18 cellular contexts compared by ENCODE assay signal in genomic region chr16:78390828-78391227, GRCh38.
A peak's percentile ranks its signal among the peaks of the same experiment; 100 is the strongest.
DNase-seq lines count a peak whose midpoint lies in the region; ATAC-seq and TF ChIP-seq lines count a peak whose summit lies in the region.
"Had no signal": no experiment of that assay in that cellular context is flagged by ENCODE, and none has a peak within 500 bp of the region (broad histone marks: within the 10 kb centered on the region; RNA-seq: fewer than 3 reads in every experiment).

No MANE protein-coding gene starts in this region.

- H3K27me3 Mint-ChIP-seq in endodermal cell (ENCODE audit: insufficient read depth), result no peaks in the 10 kb centered on the region
- H3K27me3 Mint-ChIP-seq: CD8-positive, alpha-beta memory T cell had no signal

- H3K4me1 ChIP-seq in endodermal cell (ENCODE audit: control insufficient read depth, insufficient read depth, low read length), result no peaks in the 10 kb centered on the region
- H3K4me1 ChIP-seq: BLaER1, Caco-2 had no signal

- no peaks in the 10 kb centered on the region for H3F3A ChIP-seq in neural cell (ENCODE audit: insufficient read depth, low read length, poor library complexity, severe bottlenecking)

- H3K27ac ChIP-seq in endodermal cell (ENCODE audit: low read depth, low read length) (no peak overlapping the region), neural cell (ENCODE audit: low read length) (peak overlapping the region; percentile 62)
- H3K27ac ChIP-seq: BLaER1, HL-60 had no signal

- peak; percentile 13 for TF ChIP-seq EP300 in neural cell (conservative IDR thresholded peaks at IDR 0.05; ENCODE audit: poor library complexity, severe bottlenecking)

- H3K27ac Mint-ChIP-seq in endodermal cell, result no peak overlapping the region
- H3K27ac Mint-ChIP-seq: CD8-positive, alpha-beta memory T cell; GM23338 had no signal

- DNase-seq in NCI-H510A treated with DMSO at 0.1 percent for 48 hours (lab: John Stamatoyannopoulos, UW) (peak; percentile 25), NCI-H510A (lab: John Stamatoyannopoulos, UW) (no peak), G401 (ENCODE audit: low spot score) (peak; percentile 64), endodermal cell (no peak), GM10266 (ENCODE audit: extremely low spot score) (no peak)
- DNase-seq: 8988T; AML-193; Caco-2; CD8-positive, alpha-beta memory T cell; DND-41; GF-D8; H7 had no signal

- H3K36me3 Mint-ChIP-seq in endodermal cell (ENCODE audit: low read depth), result peaks cover 31% of the 10 kb centered on the region

- H4K20me1 ChIP-seq in neural cell (ENCODE audit: insufficient read depth), result no peaks in the 10 kb centered on the region
- H4K20me1 ChIP-seq: BLaER1 had no signal

- no peak overlapping the region for H2AFZ ChIP-seq in neural cell (ENCODE audit: low read depth, low read length)
- H2AFZ ChIP-seq: GM23338 had no signal

- ATAC-seq in GM21447 (IDR thresholded peaks at IDR 0.05; ENCODE audit: unreplicated experiment) (no peak), GM18870 (IDR thresholded peaks at IDR 0.05; ENCODE audit: unreplicated experiment) (no peak)
- ATAC-seq: GM23338 had no signal

- H3K4me3 ChIP-seq in endodermal cell (ENCODE audit: low read length) (peak overlapping the region; percentile 13), neural cell (ENCODE audit: low read length) (peak overlapping the region; percentile 21)
- H3K4me3 ChIP-seq: BLaER1, GM23338 had no signal

- no peaks in the 10 kb centered on the region for H3K9me2 ChIP-seq in neural cell (ENCODE audit: insufficient read depth, low read length)

- no peaks in the 10 kb centered on the region for H3K4me1 Mint-ChIP-seq in endodermal cell
- H3K4me1 Mint-ChIP-seq: CD8-positive, alpha-beta memory T cell; GM23338 had no signal

- no peak overlapping the region for H3K4me2 ChIP-seq in neural cell (ENCODE audit: low read length)
- H3K4me2 ChIP-seq: BLaER1, GM23338 had no signal

- peak; percentile 17 for TF ChIP-seq RAD21 in neural cell (conservative IDR thresholded peaks at IDR 0.05)

- H3K36me3 ChIP-seq in endodermal cell (ENCODE audit: control insufficient read depth, insufficient read depth, low read length) (peaks cover 65% of the 10 kb centered on the region), neural cell (ENCODE audit: insufficient read depth, low read length) (no peaks in the 10 kb centered on the region)

- H3K9ac ChIP-seq in endodermal cell (ENCODE audit: extremely low read depth, low read length, poor library complexity, severe bottlenecking) (no peak overlapping the region), neural cell (ENCODE audit: low read length) (peak overlapping the region; percentile 4)
- H3K9ac ChIP-seq: BLaER1 had no signal

- WGBS in endodermal cell (ENCODE audit: insufficient coverage in 1 of 2, insufficient read length in 1 of 2), 2 experiments, result 94 to 100% methylated on average over 5 of the region's 5 CpGs

- no peaks in the 10 kb centered on the region for H3K79me2 ChIP-seq in neural cell (replicated peaks; ENCODE audit: insufficient read depth, low read length)

- peaks cover 50% of the 10 kb centered on the region for H3K9me3 ChIP-seq in endodermal cell (ENCODE audit: control insufficient read depth, low read length)
- peaks cover 3% of the 10 kb centered on the region for H3K9me3 ChIP-seq in neural cell (ENCODE audit: low read length)

- TF ChIP-seq CTCF in endodermal cell (conservative IDR thresholded peaks at IDR 0.05) (no peak), neural cell (IDR thresholded peaks at IDR 0.05; ENCODE audit: poor library complexity, severe bottlenecking) (no peak), GM10266 (IDR thresholded peaks at IDR 0.05; ENCODE audit: control insufficient read depth, insufficient read depth, low read depth, missing control alignments) (no peak)

- peaks cover 29% of the 10 kb centered on the region for H3K9me3 Mint-ChIP-seq in endodermal cell

- H3K27me3 ChIP-seq in endodermal cell (ENCODE audit: control insufficient read depth, insufficient read depth, low read length, poor library complexity, severe bottlenecking) (no peaks in the 10 kb centered on the region), neural cell (ENCODE audit: insufficient read depth, low read depth, low read length) (no peaks in the 10 kb centered on the region)
- H3K27me3 ChIP-seq: BLaER1 had no signal

- in situ Hi-C loops in G401 (cut with HindIII; ENCODE audit: low sequenced_read_pairs), result no loop called here

- H3K4me3 Mint-ChIP-seq in endodermal cell, result no peak overlapping the region
- H3K4me3 Mint-ChIP-seq: CD8-positive, alpha-beta memory T cell; GM23338 had no signal

TF ChIP-seq in neural cell, 6 proteins besides CTCF, POLR2A, EP300 and RAD21:
- TF ChIP-seq MXI1 (conservative IDR thresholded peaks at IDR 0.05; ENCODE audit: poor library complexity, severe bottlenecking) (peak; percentile 11), EZH2 (IDR thresholded peaks at IDR 0.05; ENCODE audit: borderline replicate concordance, insufficient read depth, low read length, poor library complexity, severe bottlenecking) (no peak), TAF1 (IDR thresholded peaks at IDR 0.05; ENCODE audit: low read depth) (no peak)

Comparison
In these comparisons a context has a peak if more than half of its experiments do, and no peak if none do; other contexts are left out.
1. DNase-seq: peak in NCI-H510A treated with DMSO at 0.1 percent for 48 hours (single experiment) and G401 (single experiment); none in NCI-H510A (single experiment), endodermal cell (single experiment) and GM10266 (single experiment).